9 cellular contexts compared by ENCODE assay signal in the genomic region with DNA sequence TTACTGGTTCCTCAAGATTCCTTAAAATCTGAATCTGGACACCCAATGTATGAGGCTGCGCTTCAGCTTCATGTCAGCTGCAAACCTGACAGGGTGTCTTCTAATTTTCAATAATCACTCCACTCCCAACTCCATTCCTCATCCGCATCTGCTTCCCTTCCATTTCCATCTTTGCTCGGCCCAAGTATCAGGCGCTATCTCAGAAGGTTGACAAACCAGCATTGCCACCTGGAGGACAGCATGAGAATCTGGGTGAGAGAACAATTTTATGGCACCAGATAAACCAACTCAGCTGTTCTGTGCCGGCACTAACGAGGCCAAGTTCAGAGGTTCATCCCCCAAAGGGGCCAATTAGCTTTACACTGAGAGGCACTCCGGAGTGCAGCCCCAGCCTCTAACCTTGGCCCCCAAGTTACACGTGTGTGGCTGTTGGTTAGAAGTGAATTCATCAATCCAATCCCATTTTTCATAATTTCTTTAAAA.
DNase-seq lines count a peak whose midpoint lies in the region; ATAC-seq and TF ChIP-seq lines count a peak whose summit lies in the region.
"Had no signal": no experiment of that assay in that cellular context is flagged by ENCODE, and none has a peak within 500 bp of the region (broad histone marks: within the 10 kb centered on the region; RNA-seq: fewer than 3 reads in every experiment).

No MANE protein-coding gene starts in this region.

- no peak overlapping the region for H3K27ac ChIP-seq in WERI-Rb-1

- H3K4me3 ChIP-seq in WERI-Rb-1 (ENCODE audit: low read depth, low read length), result no peak overlapping the region

- H3K4me1 Mint-ChIP-seq in glutamatergic neuron (ENCODE audit: low read depth, unreplicated experiment) (no peaks in the 10 kb centered on the region), progenitor cell of endocrine pancreas (ENCODE audit: low read depth) (no peaks in the 10 kb centered on the region)

- ATAC-seq in GM19035 (IDR thresholded peaks at IDR 0.05; ENCODE audit: unreplicated experiment), result no peak
- ATAC-seq in GM21786 (IDR thresholded peaks at IDR 0.05; ENCODE audit: unreplicated experiment), result no peak

- H3K9me3 ChIP-seq in WERI-Rb-1 (ENCODE audit: severe bottlenecking), result peaks cover 2% of the 10 kb centered on the region

- H3K27me3 ChIP-seq in WERI-Rb-1 (ENCODE audit: insufficient read depth, low read depth, severe bottlenecking), result no peaks in the 10 kb centered on the region

- peaks cover 1% of the 10 kb centered on the region for H3K27me3 Mint-ChIP-seq in glutamatergic neuron (ENCODE audit: unreplicated experiment)
- H3K27me3 Mint-ChIP-seq in progenitor cell of endocrine pancreas, result peaks cover 14% of the 10 kb centered on the region

- H3K9me3 Mint-ChIP-seq in glutamatergic neuron (ENCODE audit: unreplicated experiment), result no peaks in the 10 kb centered on the region
- H3K9me3 Mint-ChIP-seq in progenitor cell of endocrine pancreas (ENCODE audit: low read depth), result no peaks in the 10 kb centered on the region
- H3K9me3 Mint-ChIP-seq: activated T-cell treated with anti-CD3 and anti-CD28 coated beads, Interleukin-2, amount 50 U/mL, for 4 hours had no signal

- DNase-seq in DMS53 (lab: John Stamatoyannopoulos, UW) (peak; percentile 74), H4 (ENCODE audit: low spot score) (peak; percentile 49), NCI-H187 treated with DMSO at 0.1 percent for 48 hours (lab: John Stamatoyannopoulos, UW) (peak; percentile 17), WERI-Rb-1 (peak; percentile 69), glutamatergic neuron (peak; percentile 40), progenitor cell of endocrine pancreas (ENCODE audit: low spot score, unreplicated experiment) (peak; percentile 10)
- DNase-seq: activated T-cell treated with anti-CD3 and anti-CD28 coated beads, Interleukin-2, amount 50 U/mL, for 4 hours had no signal

- H3K36me3 ChIP-seq in WERI-Rb-1, result no peaks in the 10 kb centered on the region

- H3K4me3 Mint-ChIP-seq in glutamatergic neuron (ENCODE audit: unreplicated experiment), result no peak overlapping the region
- H3K4me3 Mint-ChIP-seq in progenitor cell of endocrine pancreas (ENCODE audit: low read depth), result no peak overlapping the region
- H3K4me3 Mint-ChIP-seq: activated T-cell treated with anti-CD3 and anti-CD28 coated beads, Interleukin-2, amount 50 U/mL, for 4 hours had no signal

- H3K36me3 Mint-ChIP-seq in glutamatergic neuron (ENCODE audit: unreplicated experiment) (no peaks in the 10 kb centered on the region), progenitor cell of endocrine pancreas (ENCODE audit: insufficient read depth) (no peaks in the 10 kb centered on the region)

- H3K27ac Mint-ChIP-seq in glutamatergic neuron (ENCODE audit: unreplicated experiment) (no peak overlapping the region), progenitor cell of endocrine pancreas (no peak overlapping the region)

- TF ChIP-seq CTCF in WERI-Rb-1 (IDR thresholded peaks at IDR 0.05; ENCODE audit: low read depth, low read length) (peak; percentile 70), glutamatergic neuron (IDR thresholded peaks at IDR 0.05; ENCODE audit: partially characterized antibody, unreplicated experiment) (peak; percentile 44), progenitor cell of endocrine pancreas (IDR thresholded peaks at IDR 0.05; ENCODE audit: unreplicated experiment) (peak; percentile 64)

Comparison
In these comparisons a context has a peak if more than half of its experiments do, and no peak if none do; other contexts are left out.
1. DNase-seq: peak in every context shown above with its lines; median percentile 74 in DMS53; 69 in WERI-Rb-1; 49 in H4; 40 in glutamatergic neuron; 17 in NCI-H187 treated with DMSO at 0.1 percent for 48 hours; 10 in progenitor cell of endocrine pancreas.